In the genomic region with DNA sequence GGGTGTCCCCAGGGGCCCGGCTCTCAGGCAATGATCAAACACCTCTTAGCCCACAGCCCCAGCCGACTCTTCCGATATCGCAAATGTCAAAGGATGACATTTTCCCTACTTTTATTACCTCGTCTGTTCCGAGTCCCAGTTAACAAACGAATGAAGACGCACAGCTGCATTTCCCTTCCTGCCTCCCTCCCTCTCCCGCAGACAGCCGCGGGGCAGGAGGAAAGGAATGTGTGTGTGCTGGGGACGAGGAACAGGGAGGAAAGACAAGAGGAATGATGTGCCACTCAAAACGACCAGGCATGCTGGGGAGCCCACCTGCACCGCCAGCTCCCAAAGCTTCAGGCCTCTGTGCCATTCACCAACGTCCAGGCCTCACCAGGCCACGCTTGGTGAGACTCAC, we compare ENCODE assay signal across 18 cellular contexts.
DNase-seq lines count a peak whose midpoint lies in the region; ATAC-seq and TF ChIP-seq lines count a peak whose summit lies in the region.
"Had no signal": no experiment of that assay in that cellular context is flagged by ENCODE, and none has a peak within 500 bp of the region (broad histone marks: within the 10 kb centered on the region; RNA-seq: fewer than 3 reads in every experiment).

No MANE protein-coding gene starts in this region.

- peak overlapping the region; percentile 90 for H3K4me2 ChIP-seq in BLaER1

- no peak for TF ChIP-seq CTCF in osteocyte (IDR thresholded peaks at IDR 0.05)

- peaks cover 54% of the 10 kb centered on the region for H3K36me3 ChIP-seq in BLaER1
- H3K36me3 ChIP-seq in SJCRH30: peaks cover 7% of the 10 kb centered on the region
- H3K36me3 ChIP-seq: ascending aorta had no signal

- H3K4me3 ChIP-seq in BLaER1 (no peak overlapping the region), SJCRH30 (no peak overlapping the region)
- H3K4me3 ChIP-seq: ascending aorta had no signal

- H3K9me3 Mint-ChIP-seq in osteocyte (ENCODE audit: unreplicated experiment): peaks cover 6% of the 10 kb centered on the region

- peaks cover 10% of the 10 kb centered on the region for H3K36me3 Mint-ChIP-seq in osteocyte (ENCODE audit: unreplicated experiment)
- H3K36me3 Mint-ChIP-seq: activated CD8-positive, alpha-beta memory T cell treated with anti-CD3 and anti-CD28 coated beads, Interleukin-2, amount 10 ng/mL, durations not matched to agents 7 days and 5 days had no signal

- DNase-seq in SJCRH30: peak; percentile 36 to 42
- peak; percentile 31 for DNase-seq in foreskin melanocyte
- DNase-seq in osteocyte (ENCODE audit: extremely low spot score, unreplicated experiment): no peak
- DNase-seq in LoVo (ENCODE audit: low spot score): no peak
- no peak for DNase-seq in DMS 273 treated with DMSO at 0.1 percent for 48 hours (lab: John Stamatoyannopoulos, UW)
- DNase-seq in activated naive CD4-positive, alpha-beta T cell treated with anti-CD3 and anti-CD28 coated beads, Interleukin-2, amount 50 U/mL, for 16 hours: no peak
- DNase-seq: ACHN; activated CD4-positive, alpha-beta T cell treated with anti-CD3 and anti-CD28 coated beads for 1 hour; activated CD8-positive, alpha-beta memory T cell treated with anti-CD3 and anti-CD28 coated beads, Interleukin-2, amount 10 ng/mL, durations not matched to agents 7 days and 5 days; activated effector memory CD4-positive, alpha-beta T cell treated with anti-CD3 and anti-CD28 coated beads, Interleukin-2, amount 50 U/mL, for 16 hours; erythroblast; Karpas-422; NCI-H1417 treated with DMSO at 0.1 percent for 48 hours; NCI-H446; T-helper 2 cell had no signal

- H3K9ac ChIP-seq in BLaER1: peak overlapping the region; percentile 61; the same call in 1 of the 2 replicates

- H3K4me1 ChIP-seq in BLaER1: peaks cover 39% of the 10 kb centered on the region
- peaks cover 4% of the 10 kb centered on the region; the same call in 1 of the 2 replicates for H3K4me1 ChIP-seq in SJCRH30
- H3K4me1 ChIP-seq: ascending aorta had no signal

- H3K27me3 ChIP-seq in BLaER1 (no peaks in the 10 kb centered on the region), SJCRH30 (no peaks in the 10 kb centered on the region)
- H3K27me3 ChIP-seq: ascending aorta had no signal

- ATAC-seq in GM18511 (IDR thresholded peaks at IDR 0.05; ENCODE audit: unreplicated experiment): no peak
- ATAC-seq: activated CD8-positive, alpha-beta memory T cell treated with anti-CD3 and anti-CD28 coated beads, Interleukin-2, amount 10 ng/mL, durations not matched to agents 7 days and 5 days had no signal

- H3K27ac Mint-ChIP-seq in osteocyte (ENCODE audit: unreplicated experiment): peak overlapping the region; percentile 81
- H3K27ac Mint-ChIP-seq: activated CD8-positive, alpha-beta memory T cell treated with anti-CD3 and anti-CD28 coated beads, Interleukin-2, amount 10 ng/mL, durations not matched to agents 7 days and 5 days had no signal

- H4K20me1 ChIP-seq in BLaER1: peaks cover 75% of the 10 kb centered on the region

- H3K4me1 Mint-ChIP-seq in osteocyte (ENCODE audit: unreplicated experiment): peaks cover 28% of the 10 kb centered on the region
- H3K4me1 Mint-ChIP-seq: activated CD8-positive, alpha-beta memory T cell treated with anti-CD3 and anti-CD28 coated beads, Interleukin-2, amount 10 ng/mL, durations not matched to agents 7 days and 5 days had no signal

- H3K4me3 Mint-ChIP-seq in osteocyte (ENCODE audit: unreplicated experiment): peak overlapping the region; percentile 14
- H3K4me3 Mint-ChIP-seq: activated CD8-positive, alpha-beta memory T cell treated with anti-CD3 and anti-CD28 coated beads, Interleukin-2, amount 10 ng/mL, durations not matched to agents 7 days and 5 days had no signal

- peak overlapping the region; percentile 60; the same call in 1 of the 2 replicates for H3K27ac ChIP-seq in BLaER1
- no peak overlapping the region for H3K27ac ChIP-seq in SJCRH30

- no peaks in the 10 kb centered on the region for H3K27me3 Mint-ChIP-seq in osteocyte (ENCODE audit: unreplicated experiment)
- H3K27me3 Mint-ChIP-seq: activated CD8-positive, alpha-beta memory T cell treated with anti-CD3 and anti-CD28 coated beads, Interleukin-2, amount 10 ng/mL, durations not matched to agents 7 days and 5 days had no signal

- H3K9me3 ChIP-seq in BLaER1 (peaks cover 25% of the 10 kb centered on the region), SJCRH30 (replicated peaks) (no peaks in the 10 kb centered on the region)
- H3K9me3 ChIP-seq: ascending aorta had no signal

Comparison
In these comparisons a context has a peak if more than half of its experiments do, and no peak if none do; other contexts are left out.
1. DNase-seq: peak in SJCRH30 (2 of 2) and foreskin melanocyte (single experiment); none in osteocyte (single experiment), LoVo (single experiment), DMS 273 treated with DMSO at 0.1 percent for 48 hours (single experiment) and activated naive CD4-positive, alpha-beta T cell treated with anti-CD3 and anti-CD28 coated beads, Interleukin-2, amount 50 U/mL, for 16 hours (single experiment).